8 cellular contexts compared by ENCODE assay signal in the genomic region with DNA sequence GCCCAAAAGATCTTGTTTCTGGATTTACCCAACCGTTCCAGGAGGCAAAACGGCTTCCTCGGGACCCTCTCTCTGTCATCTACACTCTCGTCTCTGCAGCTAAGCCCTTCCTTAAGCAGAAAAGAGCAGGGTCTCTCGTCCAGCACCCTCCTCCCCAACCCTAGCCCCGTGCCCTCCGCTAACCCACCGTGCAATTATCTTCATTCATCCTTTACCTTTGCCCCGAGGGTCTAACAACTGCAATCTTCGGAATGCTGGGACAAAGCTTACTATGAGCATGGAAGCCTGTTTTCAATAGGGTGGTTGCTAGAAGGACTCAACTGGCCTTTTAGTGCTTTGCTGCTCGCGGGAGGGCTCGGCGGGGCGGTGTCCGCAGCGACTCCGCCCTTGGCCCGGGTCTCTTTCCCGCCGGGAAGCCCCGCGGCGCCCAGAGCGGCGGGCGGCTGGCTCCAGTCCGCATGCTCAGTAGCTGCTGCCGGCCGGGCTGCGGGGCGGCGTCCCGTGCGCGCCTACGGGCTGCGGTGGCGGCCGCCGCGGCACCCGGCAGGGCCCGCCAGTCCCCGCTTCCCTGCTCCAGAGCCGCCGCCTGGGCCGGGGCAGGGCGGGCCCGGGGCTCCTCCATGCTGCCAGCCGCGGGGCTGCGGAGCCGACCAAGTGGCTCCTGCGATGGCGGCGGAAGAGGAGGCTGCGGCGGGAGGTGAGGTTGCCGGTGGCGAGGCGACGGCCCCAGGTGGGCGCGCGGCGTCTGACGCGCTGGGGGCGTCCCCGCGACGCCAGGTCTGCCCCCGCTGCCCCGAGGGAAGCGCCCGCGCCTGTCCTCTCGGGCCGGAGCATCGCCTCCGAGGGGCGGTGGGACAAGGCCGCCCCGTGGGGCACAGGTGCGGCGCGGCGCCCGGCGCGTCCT. TPM values are rescaled to one million over a fixed set of nuclear protein-coding genes. Genes with fewer than 3 reads are reported as not detected.
A peak's percentile ranks its signal among the peaks of the same experiment; 100 is the strongest.
DNase-seq lines count a peak whose midpoint lies in the region; ATAC-seq and TF ChIP-seq lines count a peak whose summit lies in the region.

BMAL2 (plus strand) TSS at position 430 of the 904 bp plus-strand sequence; CDS start at position 667, 237 bp downstream.

- H3K27me3 ChIP-seq in HAP-1 (ENCODE audit: low read depth) (no peaks in the 10 kb centered on the region), MG63 (no peaks in the 10 kb centered on the region)

- no peaks in the 10 kb centered on the region for H3K36me3 ChIP-seq in HAP-1 (replicated peaks)
- no peaks in the 10 kb centered on the region for H3K36me3 ChIP-seq in MG63

- peak within 1 kb of the TSS; percentile 52 for H3K4me3 ChIP-seq in HAP-1
- H3K4me3 ChIP-seq in MG63 = peak within 1 kb of the TSS; percentile 67

- TF ChIP-seq POLR2A in GM10847 (IDR thresholded peaks at IDR 0.05; ENCODE audit: extremely low read depth, insufficient read length) = peak; percentile 67

- peaks cover 21% of the 10 kb centered on the region for H3K4me1 ChIP-seq in HAP-1

- intact Hi-C loops in left colon (cut with DNase I, micrococcal nuclease) = no loop called here

- in situ Hi-C loops in HAP-1 (cut with MboI; ENCODE audit: low sequenced_read_pairs) = no loop called here

- no peaks in the 10 kb centered on the region for H3K9me3 ChIP-seq in HAP-1
- no peaks in the 10 kb centered on the region for H3K9me3 ChIP-seq in MG63

- ATAC-seq in left colon = peak; percentile 75

- peak; percentile 70 to 81 for DNase-seq in HAP-1 (ENCODE audit: low spot score in 2 of 2)
- peak; percentile 77 for DNase-seq in MG63
- peak; percentile 4 for DNase-seq in T-helper 9 cell
- DNase-seq in central memory CD4-positive, alpha-beta T cell = peak; percentile 23
- peak; percentile 27 to 47 for DNase-seq in left colon
- DNase-seq in stimulated activated CD4-positive, alpha-beta T cell treated with anti-CD3 and anti-CD28 coated beads, Interleukin-4, amount 100 ng/mL, for 4 hours = peak; percentile 15 to 40
- no peak for DNase-seq in SKM-1 treated with dmso at 0.1 percent for 144 hours (lab: John Stamatoyannopoulos, UW; ENCODE audit: unreplicated experiment)

RNA-seq across cellular contexts. Expression of gene BMAL2, which starts in this region (rescaled TPM):
- 17.4 TPM in 2 replicates for total RNA-seq in MG63 (2014; rRNA removed; shearing (Covaris generic); ENCODE audit: low replicate concordance)
- total RNA-seq in left colon = 1 to 10 TPM; 3.6 to 4.3 TPM
